ENCODE assay signal across 23 cellular contexts in genomic region chr7:73735526-73735905, GRCh38. TPM values are rescaled to one million over a fixed set of nuclear protein-coding genes. Genes with fewer than 3 reads are reported as not detected.
DNase-seq lines count a peak whose midpoint lies in the region; ATAC-seq, FAIRE-seq and TF ChIP-seq lines count a peak whose summit lies in the region.
"Had no signal": no experiment of that assay in that cellular context is flagged by ENCODE, and none has a peak within 500 bp of the region (broad histone marks: within the 10 kb centered on the region; RNA-seq: fewer than 3 reads in every experiment).

No MANE protein-coding gene starts in this region.

- no peak for TF ChIP-seq CTCF in Calu3 (IDR thresholded peaks at IDR 0.05; ENCODE audit: unreplicated experiment)
- no peak for TF ChIP-seq CTCF in esophagus squamous epithelium (IDR thresholded peaks at IDR 0.05)
- TF ChIP-seq CTCF in pancreas (IDR thresholded peaks at IDR 0.05), result no peak

- peak overlapping the region; percentile 21 for H3K9ac ChIP-seq in NT2/D1 (ENCODE audit: insufficient read length, low read depth)

- peaks cover 64% of the 10 kb centered on the region for H3K36me3 Mint-ChIP-seq in Calu3 (ENCODE audit: insufficient read depth, unreplicated experiment)

- no peak for TF ChIP-seq POLR2A in esophagus squamous epithelium (IDR thresholded peaks at IDR 0.05)

- H3K36me3 ChIP-seq in NT2/D1 (ENCODE audit: insufficient read depth, insufficient read length, low read length), result peaks cover 20% of the 10 kb centered on the region
- peaks cover 0 to 23% (median 7%) of the 10 kb centered on the region in 3 donors for H3K36me3 ChIP-seq in esophagus squamous epithelium
- H3K36me3 ChIP-seq in pancreas, result peaks cover 0 to 8% (median 0%) of the 10 kb centered on the region in 3 donors

- H3K4me3 Mint-ChIP-seq in Calu3 (ENCODE audit: low read depth, unreplicated experiment), result peak overlapping the region; percentile 28
- H3K4me3 Mint-ChIP-seq: activated B cell treated with CpG ODN at 0.5 μM for 24 hours; activated CD8-positive, alpha-beta T cell treated with anti-CD3 and anti-CD28 coated beads, Interleukin-2, amount 10 ng/mL, durations not matched to agents 7 days and 5 days; activated naive CD4-positive, alpha-beta T cell treated with anti-CD3 and anti-CD28 coated beads, Interleukin-2, amount 10 ng/mL, durations not matched to agents 7 days and 5 days; activated T-cell treated with anti-CD3 and anti-CD28 coated beads, Interleukin-2, amount 50 U/mL, for 4 hours; H9; T-helper 2 cell treated with Interferon-gamma antibody and Interleukin-4, amounts not matched to agents 5 μg/mL and 100 μg/mL, for 36 hours had no signal

- ATAC-seq in pancreas, result no peak
- no peak for ATAC-seq in Right ventricle myocardium inferior

- no peak overlapping the region for H3K4me3 ChIP-seq in NT2/D1 (ENCODE audit: insufficient read length, low read depth)
- H3K4me3 ChIP-seq in esophagus squamous epithelium, result no peak overlapping the region
- H3K4me3 ChIP-seq in pancreas, result no peak overlapping the region
- H3K4me3 ChIP-seq: tibial nerve had no signal

- no peaks in the 10 kb centered on the region for H3K27me3 Mint-ChIP-seq in Calu3 (ENCODE audit: unreplicated experiment)
- H3K27me3 Mint-ChIP-seq: activated B cell treated with CpG ODN at 0.5 μM for 24 hours; activated naive CD4-positive, alpha-beta T cell treated with anti-CD3 and anti-CD28 coated beads, Interleukin-2, amount 10 ng/mL, durations not matched to agents 7 days and 5 days had no signal

- FAIRE-seq in pancreas (lab: Jason Lieb, UNC), result no peak
- FAIRE-seq: astrocyte had no signal

- peaks cover 19% of the 10 kb centered on the region for H3K4me1 Mint-ChIP-seq in Calu3 (ENCODE audit: low read depth, unreplicated experiment)

- intact Hi-C loops in Calu3 (cut with micrococcal nuclease; ENCODE audit: unreplicated experiment), result loop anchor here (1.0 kb wide), 1 partner anchor 120 kb away; no protein-coding TSS in a partner anchor
- intact Hi-C loops in esophagus squamous epithelium (cut with DNase I), result loop anchor here (10.0 kb wide), 1 partner anchor 119 kb away; no protein-coding TSS in a partner anchor
- intact Hi-C loops in pancreas (cut with DNase I), result no loop called here
- intact Hi-C loops in Right ventricle myocardium inferior (cut with DNase I), result no loop called here

- DNase-seq in Calu3 (no peak), NT2/D1 (ENCODE audit: low read depth, low spot score) (no peak), esophagus squamous epithelium (lab: John Stamatoyannopoulos, UW) (no peak), pancreas (peak in 2 of 6 donors; percentile 45 to 61), DMS53 treated with DMSO at 0.1 percent for 48 hours (lab: John Stamatoyannopoulos, UW; ENCODE audit: unreplicated experiment) (no peak), GM19238 (ENCODE audit: insufficient read length, low spot score) (no peak), Right ventricle myocardium inferior (ENCODE audit: missing footprints) (no peak)
- DNase-seq: activated B cell treated with CpG ODN at 0.5 μM for 24 hours; activated CD8-positive, alpha-beta T cell treated with anti-CD3 and anti-CD28 coated beads, Interleukin-2, amount 10 ng/mL, durations not matched to agents 7 days and 5 days; activated naive CD4-positive, alpha-beta T cell treated with anti-CD3 and anti-CD28 coated beads, Interleukin-2, amount 10 ng/mL, durations not matched to agents 7 days and 5 days; activated T-cell treated with anti-CD3 and anti-CD28 coated beads, Interleukin-2, amount 50 U/mL, for 4 hours; NCI-H1694; NCI-H748 treated with DMSO at 0.1 percent for 48 hours; OCI-M1; retina; stimulated activated naive CD4-positive, alpha-beta T cell had no signal

- H3K27ac ChIP-seq in esophagus squamous epithelium (peak overlapping the region; percentile 52 to 84 (median 66)), pancreas (peak overlapping the region in 3 of 4 donors; percentile 58 to 78 (median 71))

- WGBS in esophagus squamous epithelium, 2 donors, result 93 to 100% methylated on average over 1 to 6 of the region's 8 CpGs
- WGBS in pancreas, 2 donors, result 92 to 94% methylated on average over 8 of the region's 8 CpGs

- H3K27ac Mint-ChIP-seq in Calu3 (ENCODE audit: unreplicated experiment), result peak overlapping the region; percentile 17

- H3K4me1 ChIP-seq in NT2/D1 (ENCODE audit: insufficient read depth, insufficient read length) (peaks cover 4% of the 10 kb centered on the region), esophagus squamous epithelium (peaks cover 0 to 41% (median 17%) of the 10 kb centered on the region in 3 donors), pancreas (peaks cover 4 to 10% (median 8%) of the 10 kb centered on the region in 3 donors)

- no TSS peak for BruUV-seq in Calu3 (replicated peaks; lab: Mats Ljungman, UMichigan)

- H3K27me3 ChIP-seq in NT2/D1 (ENCODE audit: insufficient read depth, insufficient read length), result peaks cover 4% of the 10 kb centered on the region
- H3K27me3 ChIP-seq in esophagus squamous epithelium, result no peaks in the 10 kb centered on the region
- H3K27me3 ChIP-seq in pancreas, result no peaks in the 10 kb centered on the region
- H3K27me3 ChIP-seq: tibial nerve had no signal

- no peaks in the 10 kb centered on the region for H3K9me3 Mint-ChIP-seq in Calu3 (ENCODE audit: low read depth, unreplicated experiment)
- H3K9me3 Mint-ChIP-seq: activated B cell treated with CpG ODN at 0.5 μM for 24 hours; activated naive CD4-positive, alpha-beta T cell treated with anti-CD3 and anti-CD28 coated beads, Interleukin-2, amount 10 ng/mL, durations not matched to agents 7 days and 5 days; activated T-cell treated with anti-CD3 and anti-CD28 coated beads, Interleukin-2, amount 50 U/mL, for 4 hours; H9; T-helper 2 cell treated with Interferon-gamma antibody and Interleukin-4, amounts not matched to agents 5 μg/mL and 100 μg/mL, for 36 hours had no signal

- CTCF ChIA-PET in Calu3 (lab: Charles Lee), result interaction anchor here (0.6 to 1.6 kb wide), 3 partner anchors 56 to 115 kb away, joined by 3 to 6 read pairs (median 4); no protein-coding TSS in a partner anchor

- H3K9me3 ChIP-seq in NT2/D1 (ENCODE audit: insufficient read depth, low read length), result no peaks in the 10 kb centered on the region
- H3K9me3 ChIP-seq in esophagus squamous epithelium, result no peaks in the 10 kb centered on the region
- no peaks in the 10 kb centered on the region for H3K9me3 ChIP-seq in pancreas
- H3K9me3 ChIP-seq: tibial nerve had no signal

RNA-seq across cellular contexts. Expression of gene ABHD11, which starts 3.1 kb away (rescaled TPM):
- total RNA-seq in Calu3 (2022) (67.7 and 85.2 TPM in 2 replicates), esophagus squamous epithelium (10 to 100 TPM in 3 of 4 donors, 1 to 10 TPM in 1; 8.3 to 22.6 (median 19.3) TPM), pancreas (10 to 100 TPM; 16.0 to 30.6 (median 22.1) TPM), Right ventricle myocardium inferior (21.5 TPM)
- 10 to 100 TPM; 91.0 to 95.2 TPM for polyA plus RNA-seq in pancreas

RNA-seq across cellular contexts. Expression of gene STX1A, which starts 16.0 kb away (rescaled TPM):
- 26.1 and 26.2 TPM in 2 replicates for total RNA-seq in Calu3 (2022)
- total RNA-seq in esophagus squamous epithelium, result 1 to 10 TPM in 3 of 4 donors, under 1 TPM in 1; 0.94 to 4.0 (median 1.8) TPM
- 10 to 100 TPM in 2 of 6 donors, 1 to 10 TPM in 4; 2.3 to 11.9 (median 6.9) TPM for total RNA-seq in pancreas
- 10 to 100 TPM; 31.8 to 95.7 TPM for polyA plus RNA-seq in pancreas
- total RNA-seq in Right ventricle myocardium inferior, result 1.6 TPM

RNA-seq across cellular contexts. Expression of gene CLDN3, which starts 34.6 kb away (rescaled TPM):
- total RNA-seq in Calu3 (2022) (122 and 135 TPM in 2 replicates), esophagus squamous epithelium (1 to 10 TPM in 1 of 4 donors, not detected in 3; 1.3 TPM), pancreas (10 to 100 TPM; 42.9 to 62.0 (median 48.3) TPM), Right ventricle myocardium inferior (not detected)
- 100 to 1,000 TPM; 110 to 122 TPM for polyA plus RNA-seq in pancreas
- total RNA-seq: activated B cell treated with CpG ODN at 0.5 μM for 24 hours; activated CD8-positive, alpha-beta T cell treated with anti-CD3 and anti-CD28 coated beads, Interleukin-2, amount 10 ng/mL, durations not matched to agents 7 days and 5 days; G401; mesenteric fat pad; SK-MEL-5; tibial nerve had no signal

RNA-seq across cellular contexts. Expression of gene BUD23, which starts 52.1 kb away (rescaled TPM):
- total RNA-seq in Calu3 (2022), result 73.5 and 75.8 TPM in 2 replicates
- 10 to 100 TPM; 24.9 to 44.7 (median 42.6) TPM for total RNA-seq in esophagus squamous epithelium
- 10 to 100 TPM; 26.9 to 36.8 (median 33.0) TPM for total RNA-seq in pancreas
- 10 to 100 TPM; 46.7 to 62.9 TPM for polyA plus RNA-seq in pancreas
- 81.1 TPM for total RNA-seq in Right ventricle myocardium inferior

RNA-seq across cellular contexts. Expression of gene DNAJC30, which starts 52.3 kb away (rescaled TPM):
- total RNA-seq in Calu3 (2022) (10.1 and 10.5 TPM in 2 replicates), esophagus squamous epithelium (1 to 10 TPM; 2.7 to 5.7 (median 4.8) TPM), pancreas (1 to 10 TPM; 4.1 to 8.2 (median 5.6) TPM), Right ventricle myocardium inferior (13.8 TPM)
- polyA plus RNA-seq in pancreas, result 1 to 10 TPM; 5.1 to 6.4 TPM

Comparison
In these comparisons a context has a peak if more than half of its experiments do, and no peak if none do; other contexts are left out.
1. RNA of gene CLDN3, which starts 34.6 kb away (total RNA-seq): 122 to 135 TPM in Calu3 and 42.9 to 62.0 TPM in pancreas; 1.3 TPM in esophagus squamous epithelium and not detected in Right ventricle myocardium inferior (single experiment); every median in the first group is over 10 times any median in the second.
2. intact Hi-C loops: an anchor here in Calu3 (1.0 kb wide) and esophagus squamous epithelium (10.0 kb wide); none called in pancreas and Right ventricle myocardium inferior.